ENCODE assay signal across 8 cellular contexts in the genomic region with DNA sequence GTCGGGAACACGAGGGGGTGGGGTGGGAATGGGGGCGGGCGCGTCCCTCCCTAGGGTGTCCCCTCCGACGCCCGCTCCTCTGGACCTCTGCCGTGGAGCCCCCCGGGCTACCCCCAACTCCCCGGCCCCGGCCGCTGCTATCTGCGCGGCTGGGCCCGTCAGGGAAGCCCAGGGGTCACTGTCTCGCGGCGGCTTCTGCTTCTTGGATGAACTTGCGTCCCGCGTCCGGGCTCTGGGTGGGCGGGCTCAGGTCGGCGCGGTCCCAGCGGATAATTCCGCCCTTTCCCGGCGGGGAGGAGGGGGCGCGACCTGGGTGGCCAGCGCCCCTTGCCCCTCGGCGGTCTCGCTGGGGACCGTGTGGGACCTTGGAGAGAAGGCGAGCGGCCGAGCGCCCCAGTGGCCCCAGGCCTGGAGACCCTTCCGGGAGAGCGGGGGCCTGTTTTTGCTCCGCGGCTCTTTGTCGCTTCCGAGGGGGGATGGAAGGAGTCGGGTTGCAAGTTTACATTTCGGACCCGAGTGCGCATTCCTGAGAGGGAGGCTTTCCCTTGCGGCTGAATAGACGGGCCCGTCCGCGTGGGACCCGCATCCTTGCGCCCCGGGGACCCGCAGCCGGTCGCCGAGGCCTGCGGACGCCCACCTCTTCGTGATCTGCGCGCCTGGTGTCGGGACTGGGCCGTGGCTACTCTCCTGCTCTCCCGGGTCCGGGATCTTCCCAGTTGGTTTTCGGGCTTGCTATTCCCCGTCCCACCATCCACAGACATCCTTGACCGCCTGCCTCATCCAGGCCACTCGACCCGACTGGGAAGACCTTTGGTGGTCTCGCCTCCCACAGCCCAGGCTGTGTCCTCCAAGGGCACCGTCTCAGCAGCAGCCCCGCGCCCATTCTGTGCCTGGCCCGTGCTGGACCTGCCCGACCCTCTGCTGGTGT. TPM values are rescaled to one million over a fixed set of nuclear protein-coding genes. Genes with fewer than 3 reads are reported as not detected.
DNase-seq lines count a peak whose midpoint lies in the region; ATAC-seq and TF ChIP-seq lines count a peak whose summit lies in the region.

No MANE protein-coding gene starts in this region.

- H3K4me3 ChIP-seq in right atrium auricular region = peak overlapping the region; percentile 70 to 85

- H3K27ac ChIP-seq in right atrium auricular region = peak overlapping the region; percentile 60 to 85

- H3K4me3 Mint-ChIP-seq in activated naive CD8-positive, alpha-beta T cell = peak overlapping the region; percentile 52

- TF ChIP-seq CTCF in right atrium auricular region (IDR thresholded peaks at IDR 0.05) = no peak

- peak overlapping the region; percentile 95 for H3K9ac ChIP-seq in ES-I3 (ENCODE audit: low read depth, low read length)

- H3K27me3 ChIP-seq in right atrium auricular region = no peaks in the 10 kb centered on the region

- no peaks in the 10 kb centered on the region; the same call in 1 of the 2 replicates for H3K36me3 ChIP-seq in ES-I3 (ENCODE audit: insufficient read depth, low read length)
- no peaks in the 10 kb centered on the region for H3K36me3 ChIP-seq in right atrium auricular region

- no peak for ATAC-seq in GM21825 (IDR thresholded peaks at IDR 0.05; ENCODE audit: unreplicated experiment)

- H3K9me3 Mint-ChIP-seq in activated naive CD8-positive, alpha-beta T cell (ENCODE audit: low read depth) = no peaks in the 10 kb centered on the region

- no peaks in the 10 kb centered on the region for H3K9me3 ChIP-seq in ES-I3 (ENCODE audit: control insufficient read depth, insufficient read depth, low read length)
- H3K9me3 ChIP-seq in right atrium auricular region = no peaks in the 10 kb centered on the region

- H3K4me1 ChIP-seq in ES-I3 (ENCODE audit: insufficient read depth, low read length) (0 out of 2 replicates have a peak, but pooled peaks cover 7% of the 10 kb centered on the region), right atrium auricular region (peaks cover 0 to 41% of the 10 kb centered on the region in 2 donors)

- H3K27me3 Mint-ChIP-seq in activated naive CD8-positive, alpha-beta T cell = peaks cover 13% of the 10 kb centered on the region

- H3K36me3 Mint-ChIP-seq in activated naive CD8-positive, alpha-beta T cell = no peaks in the 10 kb centered on the region

- H3K4me1 Mint-ChIP-seq in activated naive CD8-positive, alpha-beta T cell (ENCODE audit: low read depth) = peaks cover 7% of the 10 kb centered on the region

- no peak overlapping the region for H3K27ac Mint-ChIP-seq in activated naive CD8-positive, alpha-beta T cell

- DNase-seq in right atrium auricular region (ENCODE audit: low spot score) (no peak), retina (peak; percentile 76), OCI-M1 (lab: John Stamatoyannopoulos, UW) (no peak), COR-L47 (lab: John Stamatoyannopoulos, UW) (no peak), SW480 (ENCODE audit: low spot score) (no peak)

RNA-seq across cellular contexts. Expression of a gene that starts 0.8 kb away (rescaled TPM):
- total RNA-seq in right atrium auricular region = 10 to 100 TPM; 13.0 to 16.8 TPM
